9 cellular contexts compared by ENCODE assay signal in genomic region chr16:11629071-11630030, GRCh38. TPM values are rescaled to one million over a fixed set of nuclear protein-coding genes. Genes with fewer than 3 reads are reported as not detected.
DNase-seq lines count a peak whose midpoint lies in the region; ATAC-seq and TF ChIP-seq lines count a peak whose summit lies in the region.
"Had no signal": no experiment of that assay in that cellular context is flagged by ENCODE, and none has a peak within 500 bp of the region (broad histone marks: within the 10 kb centered on the region; RNA-seq: fewer than 3 reads in every experiment).

No MANE protein-coding gene starts in this region.

- in situ Hi-C loops in GM13977 (cut with MboI; ENCODE audit: low pct_unique_long_range_greater_than_20kb, low sequenced_read_pairs, unreplicated experiment) = no loop called here

- H3K23ac ChIP-seq in trophoblast cell (ENCODE audit: low read length) = no peak overlapping the region

- H3K18ac ChIP-seq in trophoblast cell (ENCODE audit: low read length) = no peak overlapping the region

- ATAC-seq in HG03159 (IDR thresholded peaks at IDR 0.05; ENCODE audit: unreplicated experiment) = no peak

- peaks cover 53% of the 10 kb centered on the region for H3K4me1 ChIP-seq in OCI-LY1 (ENCODE audit: insufficient read depth, low read length, severe bottlenecking)
- H3K4me1 ChIP-seq in trophoblast cell (ENCODE audit: control insufficient read depth in 1 of 2, insufficient read depth in 2 of 2, low read length in 2 of 2) = peaks cover 17 to 25% of the 10 kb centered on the region in 2 experiments

- H4K8ac ChIP-seq in trophoblast cell (ENCODE audit: low read depth, low read length) = no peak overlapping the region

- no peak overlapping the region for H4K12ac ChIP-seq in trophoblast cell (ENCODE audit: low read depth, low read length)

- peak overlapping the region; percentile 37; the same call in 1 of the 2 replicates for H3K9ac ChIP-seq in OCI-LY1 (ENCODE audit: low read length)
- no peak overlapping the region for H3K9ac ChIP-seq in trophoblast cell (ENCODE audit: low read length)

- no peak overlapping the region for H3K4ac ChIP-seq in trophoblast cell (ENCODE audit: low read depth, low read length)

- no peaks in the 10 kb centered on the region for H3K9me3 ChIP-seq in OCI-LY1 (ENCODE audit: low read length)
- peaks cover 1% of the 10 kb centered on the region for H3K9me3 ChIP-seq in trophoblast cell (ENCODE audit: insufficient read depth, low read depth, low read length)

- no peak for TF ChIP-seq CTCF in OCI-LY1 (IDR thresholded peaks at IDR 0.05; ENCODE audit: low read length)
- TF ChIP-seq CTCF in GM13977 (IDR thresholded peaks at IDR 0.05; ENCODE audit: extremely low read depth, insufficient read depth, missing control alignments) = no peak

- H3K27me3 ChIP-seq in OCI-LY1 (ENCODE audit: insufficient read depth, low read length) (no peaks in the 10 kb centered on the region), trophoblast cell (ENCODE audit: insufficient read depth, low read length) (no peaks in the 10 kb centered on the region)

- peak overlapping the region; percentile 20 for H3K14ac ChIP-seq in trophoblast cell (ENCODE audit: low read length)

- no peaks in the 10 kb centered on the region for H3K9me2 ChIP-seq in OCI-LY1 (ENCODE audit: low read depth, low read length)

- H2AFZ ChIP-seq in OCI-LY1 (ENCODE audit: low read length) (no peak overlapping the region; the same call in 1 of the 2 replicates), trophoblast cell (ENCODE audit: insufficient read depth, low read length, poor library complexity) (no peak overlapping the region)

- H2BK5ac ChIP-seq in trophoblast cell (ENCODE audit: low read depth, low read length, poor library complexity) = no peak overlapping the region

- H3K4me2 ChIP-seq in OCI-LY1 (ENCODE audit: low read length) (peak overlapping the region; percentile 43; the same call in 1 of the 2 replicates), trophoblast cell (ENCODE audit: low read length) (no peak overlapping the region)

- H4K20me1 ChIP-seq in OCI-LY1 (ENCODE audit: insufficient read depth, low read length) = no peaks in the 10 kb centered on the region

- peak; percentile 60 for DNase-seq in GDM1 (lab: John Stamatoyannopoulos, UW)
- DNase-seq in epithelial cell of prostate (ENCODE audit: low read depth, low spot score) = no peak
- no peak for DNase-seq in trophoblast cell
- DNase-seq in NK-92 treated with Interleukin-12 subunit alpha and Interleukin-12 subunit beta, amount 100 ng/mL, for 24 hours (lab: John Stamatoyannopoulos, UW) = no peak
- no peak for DNase-seq in ecto neural progenitor cell (ENCODE audit: low spot score)
- no peak for DNase-seq in GM13977 (ENCODE audit: low spot score)
- DNase-seq: stimulated activated CD4-positive, alpha-beta T cell treated with anti-CD3 and anti-CD28 coated beads, Interleukin-2, amount 100 ng/mL, for 48 hours had no signal

- H3F3A ChIP-seq in OCI-LY1 (ENCODE audit: insufficient read depth, low read length) = peaks cover 6% of the 10 kb centered on the region; the same call in 1 of the 2 replicates

- no CpG with 5 or more reads among the region's 23 CpGs for WGBS in trophoblast cell (ENCODE audit: extremely low coverage, insufficient coverage, insufficient read length)

- peak overlapping the region; percentile 78 for H3K27ac ChIP-seq in OCI-LY1 (ENCODE audit: low read depth, low read length, poor library complexity, severe bottlenecking)
- peak overlapping the region; percentile 99 for H3K27ac ChIP-seq in epithelial cell of prostate
- H3K27ac ChIP-seq in trophoblast cell (ENCODE audit: low read depth, low read length) = no peak overlapping the region

- peaks cover 15% of the 10 kb centered on the region for H3K79me1 ChIP-seq in trophoblast cell (ENCODE audit: low read length)

- peak overlapping the region; percentile 1 for H2BK120ac ChIP-seq in trophoblast cell (ENCODE audit: insufficient read depth, low read length, poor library complexity)

- peak overlapping the region; percentile 64 for H4K91ac ChIP-seq in trophoblast cell (ENCODE audit: low read depth, low read length)

- H3K36me3 ChIP-seq in OCI-LY1 (ENCODE audit: insufficient read depth, low read length) (no peaks in the 10 kb centered on the region), trophoblast cell (ENCODE audit: control insufficient read depth in 1 of 2, insufficient read depth in 2 of 2, low read length in 2 of 2) (no peaks in the 10 kb centered on the region)

- no peak overlapping the region for H2AK5ac ChIP-seq in trophoblast cell (ENCODE audit: low read length)

- H3K4me3 ChIP-seq in OCI-LY1 (ENCODE audit: low read depth, low read length, poor library complexity, severe bottlenecking) (no peak overlapping the region), trophoblast cell (ENCODE audit: low read depth, low read length) (no peak overlapping the region)

- H3K79me2 ChIP-seq in OCI-LY1 (ENCODE audit: insufficient read depth, low read length) = no peaks in the 10 kb centered on the region
- H3K79me2 ChIP-seq in trophoblast cell (ENCODE audit: control insufficient read depth, insufficient read depth, low read length, poor library complexity) = no peaks in the 10 kb centered on the region

- peak overlapping the region; percentile 46 for H2BK12ac ChIP-seq in trophoblast cell (ENCODE audit: low read length)

RNA-seq across cellular contexts. Expression of gene SNN, which starts 38.9 kb away (rescaled TPM):
- polyA plus RNA-seq in trophoblast cell (2013) = 29.9 and 30.4 TPM in 2 replicates

RNA-seq across cellular contexts. Expression of gene LITAF, which starts 42.6 kb away (rescaled TPM):
- polyA plus RNA-seq in trophoblast cell (2013) = 110 and 113 TPM in 2 replicates
